ENCODE assay signal across 8 cellular contexts in the genomic region with DNA sequence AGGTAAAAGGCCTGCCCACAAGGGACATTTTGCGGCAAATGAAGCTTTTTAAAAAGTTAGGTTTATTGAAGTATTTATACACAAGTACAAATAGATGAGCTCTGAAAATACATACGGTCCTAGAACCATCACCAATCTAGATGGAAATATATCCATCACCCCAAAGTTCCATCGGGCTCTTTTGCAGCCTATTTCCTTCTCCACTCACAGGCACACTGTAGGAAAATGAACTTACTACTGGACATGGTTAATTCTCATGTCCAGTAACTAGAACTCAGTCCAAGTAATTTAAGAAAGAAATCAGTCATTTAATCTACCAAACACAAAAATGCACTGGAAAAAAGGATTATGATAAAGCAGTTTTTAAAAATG. TPM values are rescaled to one million over a fixed set of nuclear protein-coding genes. Genes with fewer than 3 reads are reported as not detected.
DNase-seq lines count a peak whose midpoint lies in the region; ATAC-seq and TF ChIP-seq lines count a peak whose summit lies in the region.

No MANE protein-coding gene starts in this region.

- H3K4me3 ChIP-seq in iPS-11a (ENCODE audit: low read depth, low read length) = peak overlapping the region; percentile 98

- peak overlapping the region; percentile 89 for H3K27ac Mint-ChIP-seq in activated CD8-positive, alpha-beta T cell treated with anti-CD3 and anti-CD28 coated beads for 36 hours
- H3K27ac Mint-ChIP-seq in stimulated activated naive CD8-positive, alpha-beta T cell treated with anti-CD3 and anti-CD28 coated beads, Interleukin-15, amount 100 ng/mL, for 72 hours = peak overlapping the region; percentile 74 to 98

- no peak for TF ChIP-seq CTCF in activated CD8-positive, alpha-beta T cell treated with anti-CD3 and anti-CD28 coated beads for 36 hours (IDR thresholded peaks at IDR 0.05)
- no peak for TF ChIP-seq CTCF in GM10266 (IDR thresholded peaks at IDR 0.05; ENCODE audit: control insufficient read depth, insufficient read depth, low read depth, missing control alignments)

- no peak for ATAC-seq in activated CD8-positive, alpha-beta T cell treated with anti-CD3 and anti-CD28 coated beads for 36 hours
- no peak for ATAC-seq in stimulated activated naive CD8-positive, alpha-beta T cell treated with anti-CD3 and anti-CD28 coated beads, Interleukin-15, amount 100 ng/mL, for 72 hours

- CTCF ChIA-PET in activated CD8-positive, alpha-beta T cell treated with anti-CD3 and anti-CD28 coated beads for 36 hours (lab: Charles Lee) = interaction anchor here (1.2 kb wide), 1 partner anchor 109 kb away, joined by 4 read pairs; no protein-coding TSS in a partner anchor

- H3K27me3 Mint-ChIP-seq in activated CD8-positive, alpha-beta T cell treated with anti-CD3 and anti-CD28 coated beads for 36 hours = no peaks in the 10 kb centered on the region
- H3K27me3 Mint-ChIP-seq in stimulated activated naive CD8-positive, alpha-beta T cell treated with anti-CD3 and anti-CD28 coated beads, Interleukin-15, amount 100 ng/mL, for 72 hours = no peaks in the 10 kb centered on the region

- intact Hi-C loops in activated CD8-positive, alpha-beta T cell treated with anti-CD3 and anti-CD28 coated beads for 36 hours (cut with micrococcal nuclease) = no loop called here

- H3K4me3 Mint-ChIP-seq in activated CD8-positive, alpha-beta T cell treated with anti-CD3 and anti-CD28 coated beads for 36 hours = peak overlapping the region; percentile 90
- peak overlapping the region; percentile 90 to 99 for H3K4me3 Mint-ChIP-seq in stimulated activated naive CD8-positive, alpha-beta T cell treated with anti-CD3 and anti-CD28 coated beads, Interleukin-15, amount 100 ng/mL, for 72 hours

- peaks cover 45% of the 10 kb centered on the region for H3K4me1 Mint-ChIP-seq in activated CD8-positive, alpha-beta T cell treated with anti-CD3 and anti-CD28 coated beads for 36 hours (ENCODE audit: low read depth)
- peaks cover 59% of the 10 kb centered on the region for H3K4me1 Mint-ChIP-seq in stimulated activated naive CD8-positive, alpha-beta T cell treated with anti-CD3 and anti-CD28 coated beads, Interleukin-15, amount 100 ng/mL, for 72 hours

- DNase-seq in NCI-H2171 treated with DMSO at 0.1 percent for 48 hours (lab: John Stamatoyannopoulos, UW) = peak; percentile 62
- no peak for DNase-seq in NCI-H2171 (lab: John Stamatoyannopoulos, UW)
- DNase-seq in activated CD8-positive, alpha-beta T cell treated with anti-CD3 and anti-CD28 coated beads for 36 hours = no peak
- DNase-seq in stimulated activated naive CD8-positive, alpha-beta T cell treated with anti-CD3 and anti-CD28 coated beads, Interleukin-15, amount 100 ng/mL, for 72 hours = no peak
- DNase-seq in AG20443 (ENCODE audit: low spot score) = no peak
- DNase-seq in activated CD4-positive, CD25-positive, alpha-beta regulatory T cell (lab: John Stamatoyannopoulos, UW) = no peak
- DNase-seq in GM10266 (ENCODE audit: extremely low spot score) = no peak

- POLR2A ChIA-PET in activated CD8-positive, alpha-beta T cell treated with anti-CD3 and anti-CD28 coated beads for 36 hours (lab: Charles Lee) = interaction anchor here (1.1 to 1.2 kb wide), 2 partner anchors 20 to 57 kb away, joined by 3 read pairs; no protein-coding TSS in a partner anchor

- peaks cover 66% of the 10 kb centered on the region for H3K36me3 Mint-ChIP-seq in activated CD8-positive, alpha-beta T cell treated with anti-CD3 and anti-CD28 coated beads for 36 hours (ENCODE audit: low read depth)

- H3K9me3 Mint-ChIP-seq in activated CD8-positive, alpha-beta T cell treated with anti-CD3 and anti-CD28 coated beads for 36 hours = no peaks in the 10 kb centered on the region
- no peaks in the 10 kb centered on the region for H3K9me3 Mint-ChIP-seq in stimulated activated naive CD8-positive, alpha-beta T cell treated with anti-CD3 and anti-CD28 coated beads, Interleukin-15, amount 100 ng/mL, for 72 hours

RNA-seq across cellular contexts. Expression of gene TMEM230, which starts 0.7 kb away (rescaled TPM):
- 10 to 100 TPM; 66.8 to 76.3 TPM for total RNA-seq in activated CD8-positive, alpha-beta T cell treated with anti-CD3 and anti-CD28 coated beads for 36 hours

RNA-seq across cellular contexts. Expression of gene PCNA, which starts 6.2 kb away (rescaled TPM):
- 100 to 1,000 TPM; 600 to 627 TPM for total RNA-seq in activated CD8-positive, alpha-beta T cell treated with anti-CD3 and anti-CD28 coated beads for 36 hours

RNA-seq across cellular contexts. Expression of gene CDS2, which starts 13.2 kb away (rescaled TPM):
- total RNA-seq in activated CD8-positive, alpha-beta T cell treated with anti-CD3 and anti-CD28 coated beads for 36 hours = 10 to 100 TPM; 30.2 to 34.7 TPM
